ENCODE assay signal across 22 cellular contexts in genomic region chr2:48715956-48716355, GRCh38. TPM values are rescaled to one million over a fixed set of nuclear protein-coding genes. Genes with fewer than 3 reads are reported as not detected.
DNase-seq lines count a peak whose midpoint lies in the region; ATAC-seq and TF ChIP-seq lines count a peak whose summit lies in the region.
"Had no signal": no experiment of that assay in that cellular context is flagged by ENCODE, and none has a peak within 500 bp of the region (broad histone marks: within the 10 kb centered on the region; RNA-seq: fewer than 3 reads in every experiment).

No MANE protein-coding gene starts in this region.

- peak overlapping the region; percentile 61; the same call in 1 of the 2 replicates for H3K27ac ChIP-seq in SK-N-MC
- H3K27ac ChIP-seq: body of pancreas, skin epidermis had no signal

- H3K9ac ChIP-seq in SK-N-MC (ENCODE audit: insufficient read length), result no peak overlapping the region

- peaks cover 9 to 30% of the 10 kb centered on the region in 2 donors for H3K27me3 Mint-ChIP-seq in natural killer cell treated with Interleukin-12 subunit alpha and Interleukin-12 subunit beta and Interleukin-15 and Interleukin-18, amount 100 ng/mL, for 72 hours

- no peak overlapping the region for H3K4me3 Mint-ChIP-seq in natural killer cell treated with Interleukin-12 subunit alpha and Interleukin-12 subunit beta and Interleukin-15 and Interleukin-18, amount 100 ng/mL, for 72 hours
- H3K4me3 Mint-ChIP-seq: activated naive CD4-positive, alpha-beta T cell treated with anti-CD3 and anti-CD28 coated beads, Interleukin-2, amount 50 U/mL, for 24 hours; CD8-positive, alpha-beta T cell; stimulated activated naive CD8-positive, alpha-beta T cell treated with anti-CD3 and anti-CD28 coated beads, Interleukin-15, Interleukin-2, amounts not matched to agents 100 ng/mL and 50 ng/mL, for 24 hours had no signal

- no peaks in the 10 kb centered on the region for H3K36me3 ChIP-seq in SK-N-MC (ENCODE audit: insufficient read depth, low read length)

- H3K27ac Mint-ChIP-seq in natural killer cell treated with Interleukin-12 subunit alpha and Interleukin-12 subunit beta and Interleukin-15 and Interleukin-18, amount 100 ng/mL, for 72 hours, result no peak overlapping the region
- H3K27ac Mint-ChIP-seq: activated naive CD4-positive, alpha-beta T cell treated with anti-CD3 and anti-CD28 coated beads, Interleukin-2, amount 50 U/mL, for 24 hours; CD8-positive, alpha-beta T cell; stimulated activated naive CD8-positive, alpha-beta T cell treated with anti-CD3 and anti-CD28 coated beads, Interleukin-15, Interleukin-2, amounts not matched to agents 100 ng/mL and 50 ng/mL, for 24 hours had no signal

- TF ChIP-seq CTCF in fibroblast of mammary gland (conservative IDR thresholded peaks at IDR 0.05; ENCODE audit: control insufficient read depth, insufficient read depth, low read depth, low read length), result no peak

- no peak overlapping the region for H3K4me3 ChIP-seq in SK-N-MC
- no peak overlapping the region for H3K4me3 ChIP-seq in fibroblast of mammary gland (ENCODE audit: control insufficient read depth, low read depth, low read length)
- no peak overlapping the region for H3K4me3 ChIP-seq in skeletal muscle cell (ENCODE audit: low read depth, low read length)
- H3K4me3 ChIP-seq: body of pancreas, skin epidermis had no signal

- peaks cover 5% of the 10 kb centered on the region for H3K9me3 Mint-ChIP-seq in natural killer cell treated with Interleukin-12 subunit alpha and Interleukin-12 subunit beta and Interleukin-15 and Interleukin-18, amount 100 ng/mL, for 72 hours
- H3K9me3 Mint-ChIP-seq: activated naive CD4-positive, alpha-beta T cell treated with anti-CD3 and anti-CD28 coated beads, Interleukin-2, amount 50 U/mL, for 24 hours; CD8-positive, alpha-beta T cell; stimulated activated naive CD8-positive, alpha-beta T cell treated with anti-CD3 and anti-CD28 coated beads, Interleukin-15, Interleukin-2, amounts not matched to agents 100 ng/mL and 50 ng/mL, for 24 hours had no signal

- no peaks in the 10 kb centered on the region for H3K4me1 Mint-ChIP-seq in natural killer cell treated with Interleukin-12 subunit alpha and Interleukin-12 subunit beta and Interleukin-15 and Interleukin-18, amount 100 ng/mL, for 72 hours (ENCODE audit: low read depth in 2 of 2)
- H3K4me1 Mint-ChIP-seq: activated naive CD4-positive, alpha-beta T cell treated with anti-CD3 and anti-CD28 coated beads, Interleukin-2, amount 50 U/mL, for 24 hours had no signal

- no peak for TF ChIP-seq RAD21 in Ishikawa (IDR thresholded peaks at IDR 0.05; ENCODE audit: low read depth)

- TF ChIP-seq EP300 in Ishikawa (IDR thresholded peaks at IDR 0.05; ENCODE audit: borderline replicate concordance), result no peak

- ATAC-seq in natural killer cell treated with Interleukin-12 subunit alpha and Interleukin-12 subunit beta and Interleukin-15 and Interleukin-18, amount 100 ng/mL, for 72 hours, result no peak
- ATAC-seq in GM21717 (IDR thresholded peaks at IDR 0.05; ENCODE audit: unreplicated experiment), result no peak
- ATAC-seq: body of pancreas; CD8-positive, alpha-beta T cell; PC-3 had no signal

- DNase-seq in SK-N-MC (ENCODE audit: low read depth, low spot score), result no peak
- DNase-seq in fibroblast of mammary gland (ENCODE audit: low read depth), result peak; percentile 19
- peak; percentile 61 for DNase-seq in skeletal muscle cell (ENCODE audit: low read depth)
- no peak for DNase-seq in natural killer cell treated with Interleukin-12 subunit alpha and Interleukin-12 subunit beta and Interleukin-15 and Interleukin-18, amount 100 ng/mL, for 72 hours (ENCODE audit: low spot score)
- no peak for DNase-seq in medulla oblongata (ENCODE audit: extremely low spot score)
- DNase-seq in D341Med (ENCODE audit: low spot score), result no peak
- DNase-seq: activated CD4-positive, alpha-beta T cell treated with anti-CD3 and anti-CD28 coated beads for 4 hours; CD8-positive, alpha-beta T cell; foreskin melanocyte; mesendoderm; NCI-H82; PC-3; SHP77 treated with DMSO at 0.1 percent for 48 hours; stimulated activated CD4-positive, alpha-beta T cell treated with anti-CD3 and anti-CD28 coated beads, Interleukin-4, amount 100 ng/mL, for 1 hour; T-helper 1 cell; trophoblast cell had no signal

- H3K9me3 ChIP-seq in SK-N-MC (ENCODE audit: low read depth, low read length), result no peaks in the 10 kb centered on the region
- H3K9me3 ChIP-seq: body of pancreas had no signal

- H3K36me3 Mint-ChIP-seq in natural killer cell treated with Interleukin-12 subunit alpha and Interleukin-12 subunit beta and Interleukin-15 and Interleukin-18, amount 100 ng/mL, for 72 hours, result no peaks in the 10 kb centered on the region
- H3K36me3 Mint-ChIP-seq: activated naive CD4-positive, alpha-beta T cell treated with anti-CD3 and anti-CD28 coated beads, Interleukin-2, amount 50 U/mL, for 24 hours; CD8-positive, alpha-beta T cell had no signal

TF ChIP-seq in Ishikawa, 13 proteins besides CTCF, POLR2A, EP300 and RAD21:
- TF ChIP-seq NFIC (IDR thresholded peaks at IDR 0.05), result peak; percentile 82
- no peak for TF ChIP-seq TCF12 (IDR thresholded peaks at IDR 0.05; ENCODE audit: low read depth)
TF ChIP-seq in Ishikawa: peak in this region for 1.

RNA-seq across cellular contexts. Expression of gene LHCGR, which starts 39.6 kb away (rescaled TPM):
- total RNA-seq in natural killer cell treated with Interleukin-12 subunit alpha and Interleukin-12 subunit beta and Interleukin-15 and Interleukin-18, amount 100 ng/mL, for 72 hours, result not detected
- total RNA-seq: body of pancreas; CD8-positive, alpha-beta T cell; PC-3 had no signal

Comparison
In these comparisons a context has a peak if more than half of its experiments do, and no peak if none do; other contexts are left out.
1. DNase-seq: peak in fibroblast of mammary gland (single experiment) and skeletal muscle cell (single experiment); none in SK-N-MC (single experiment), natural killer cell treated with Interleukin-12 subunit alpha and Interleukin-12 subunit beta and Interleukin-15 and Interleukin-18, amount 100 ng/mL, for 72 hours (single experiment), medulla oblongata (single experiment) and D341Med (single experiment).